In genomic region chr7:2313450-2314208, GRCh38 we compare ENCODE assay signal across 9 cellular contexts. TPM values are rescaled to one million over a fixed set of nuclear protein-coding genes. Genes with fewer than 3 reads are reported as not detected.
A peak's percentile ranks its signal among the peaks of the same experiment; 100 is the strongest.
DNase-seq lines count a peak whose midpoint lies in the region; ATAC-seq and TF ChIP-seq lines count a peak whose summit lies in the region.
"Had no signal": no experiment of that assay in that cellular context is flagged by ENCODE, and none has a peak within 500 bp of the region (broad histone marks: within the 10 kb centered on the region; RNA-seq: fewer than 3 reads in every experiment).

No MANE protein-coding gene starts in this region.

- peak overlapping the region; percentile 83 for H3K27ac Mint-ChIP-seq in neural crest cell (ENCODE audit: unreplicated experiment)
- H3K27ac Mint-ChIP-seq: dendritic cell treated with granulocyte-macrophage colony-stimulating factor and Interleukin-4, amounts not matched to agents 40 ng/mL and 50 ng/mL, for 4 days had no signal

- H3K27me3 Mint-ChIP-seq in neural crest cell (ENCODE audit: low read depth): no peaks in the 10 kb centered on the region
- H3K27me3 Mint-ChIP-seq: dendritic cell treated with granulocyte-macrophage colony-stimulating factor and Interleukin-4, amounts not matched to agents 40 ng/mL and 50 ng/mL, for 4 days had no signal

- TF ChIP-seq CTCF in fibroblast of mammary gland (conservative IDR thresholded peaks at IDR 0.05; ENCODE audit: control insufficient read depth, insufficient read depth, low read depth, low read length): no peak
- TF ChIP-seq CTCF in neural crest cell (conservative IDR thresholded peaks at IDR 0.05): no peak

- H3K36me3 Mint-ChIP-seq in neural crest cell (ENCODE audit: low read depth): no peaks in the 10 kb centered on the region

- no peaks in the 10 kb centered on the region for H3K9me3 Mint-ChIP-seq in neural crest cell
- H3K9me3 Mint-ChIP-seq: dendritic cell treated with granulocyte-macrophage colony-stimulating factor and Interleukin-4, amounts not matched to agents 40 ng/mL and 50 ng/mL, for 4 days had no signal

- peak overlapping the region; percentile 97 for H3K4me3 Mint-ChIP-seq in neural crest cell
- H3K4me3 Mint-ChIP-seq: dendritic cell treated with granulocyte-macrophage colony-stimulating factor and Interleukin-4, amounts not matched to agents 40 ng/mL and 50 ng/mL, for 4 days had no signal

- peak overlapping the region; percentile 82 for H3K4me3 ChIP-seq in fibroblast of mammary gland (ENCODE audit: control insufficient read depth, low read depth, low read length)

- ATAC-seq in HG03064 (IDR thresholded peaks at IDR 0.05; ENCODE audit: low read depth, unreplicated experiment) (peak; percentile 18), GM18520 (IDR thresholded peaks at IDR 0.05; ENCODE audit: unreplicated experiment) (no peak)

- peaks cover 25% of the 10 kb centered on the region for H3K4me1 Mint-ChIP-seq in neural crest cell

- DNase-seq in NCI-H146 (lab: John Stamatoyannopoulos, UW): peak; percentile 27
- no peak for DNase-seq in NCI-H146 treated with DMSO at 0.1 percent for 48 hours (lab: John Stamatoyannopoulos, UW; ENCODE audit: unreplicated experiment)
- DNase-seq in T-helper 1 cell: peak in 3 of 5 donors; percentile 3 to 29 (median 14)
- no peak for DNase-seq in fibroblast of mammary gland (ENCODE audit: low read depth)
- DNase-seq in neural crest cell (ENCODE audit: low read depth, low spot score): no peak
- no peak for DNase-seq in NCI-H2029 (lab: John Stamatoyannopoulos, UW)

RNA-seq across cellular contexts. Expression of gene SNX8, which starts 0.6 kb away (rescaled TPM):
- 30.4 and 31.8 TPM in 2 replicates for total RNA-seq in neural crest cell

RNA-seq across cellular contexts. Expression of gene EIF3B, which starts 41.0 kb away (rescaled TPM):
- 218 and 224 TPM in 2 replicates for total RNA-seq in neural crest cell

Comparison
In these comparisons a context has a peak if more than half of its experiments do, and no peak if none do; other contexts are left out.
1. DNase-seq: peak in NCI-H146 (single experiment) and T-helper 1 cell (3 of 5); none in NCI-H146 treated with DMSO at 0.1 percent for 48 hours (single experiment), fibroblast of mammary gland (single experiment), neural crest cell (single experiment) and NCI-H2029 (single experiment).